15 cellular contexts compared by ENCODE assay signal in genomic region chr1:233656700-233657099, GRCh38. TPM values are rescaled to one million over a fixed set of nuclear protein-coding genes. Genes with fewer than 3 reads are reported as not detected.
"Had no signal": no experiment of that assay in that cellular context is flagged by ENCODE, and none has a peak within 500 bp of the region (broad histone marks: within the 10 kb centered on the region; RNA-seq: fewer than 3 reads in every experiment).

No MANE protein-coding gene starts in this region.

- H2AFZ ChIP-seq: neural progenitor cell had no signal

- H3K9me3 ChIP-seq: colonic mucosa, left ventricle myocardium inferior, prostate gland, tibial artery had no signal

- H3K4me2 ChIP-seq: neural progenitor cell had no signal

- H3K36me3 ChIP-seq: colonic mucosa, left ventricle myocardium inferior, neural progenitor cell, prostate gland, tibial artery had no signal

- DNase-seq: activated B cell treated with CpG ODN at 0.5 μM for 24 hours; activated CD4-positive, alpha-beta T cell treated with anti-CD3 and anti-CD28 coated beads for 36 hours; activated CD4-positive, alpha-beta T cell treated with anti-CD3 and anti-CD28 coated beads, Interleukin-2, amount 50 U/mL, for 48 hours; activated CD8-positive, alpha-beta memory T cell treated with anti-CD3 and anti-CD28 coated beads, Interleukin-2, amount 50 U/mL, for 48 hours; activated naive CD4-positive, alpha-beta T cell; activated T-cell treated with anti-CD3 and anti-CD28 coated beads, Interleukin-2, amount 50 U/mL, for 4 hours; colonic mucosa; left ventricle myocardium inferior; naive thymus-derived CD8-positive, alpha-beta T cell; stimulated activated CD4-positive, alpha-beta T cell treated with anti-CD3 and anti-CD28 coated beads, Interleukin-4, amount 100 ng/mL, for 24 hours; stimulated activated naive CD4-positive, alpha-beta T cell treated with Interleukin-2 at 50 U/mL for 16 hours; T-helper 9 cell; tibial artery had no signal

- H3K4me1 ChIP-seq: colonic mucosa, left ventricle myocardium inferior, neural progenitor cell, prostate gland, tibial artery had no signal

- ATAC-seq: activated CD4-positive, alpha-beta T cell treated with anti-CD3 and anti-CD28 coated beads for 36 hours; activated T-cell treated with anti-CD3 and anti-CD28 coated beads, Interleukin-2, amount 50 U/mL, for 4 hours; naive thymus-derived CD8-positive, alpha-beta T cell had no signal

- H3K9ac ChIP-seq: neural progenitor cell had no signal

- H3K4me3 ChIP-seq: colonic mucosa, left ventricle myocardium inferior, neural progenitor cell, prostate gland, tibial artery had no signal

- H3K27ac ChIP-seq: left ventricle myocardium inferior, neural progenitor cell, prostate gland, tibial artery had no signal

- H3K27me3 ChIP-seq: colonic mucosa, neural progenitor cell, tibial artery had no signal

RNA-seq across cellular contexts. Expression of gene KCNK1, which starts 42.8 kb away (rescaled TPM):
- total RNA-seq: activated B cell treated with CpG ODN at 0.5 μM for 24 hours; naive thymus-derived CD8-positive, alpha-beta T cell had no signal
